In the genomic region with DNA sequence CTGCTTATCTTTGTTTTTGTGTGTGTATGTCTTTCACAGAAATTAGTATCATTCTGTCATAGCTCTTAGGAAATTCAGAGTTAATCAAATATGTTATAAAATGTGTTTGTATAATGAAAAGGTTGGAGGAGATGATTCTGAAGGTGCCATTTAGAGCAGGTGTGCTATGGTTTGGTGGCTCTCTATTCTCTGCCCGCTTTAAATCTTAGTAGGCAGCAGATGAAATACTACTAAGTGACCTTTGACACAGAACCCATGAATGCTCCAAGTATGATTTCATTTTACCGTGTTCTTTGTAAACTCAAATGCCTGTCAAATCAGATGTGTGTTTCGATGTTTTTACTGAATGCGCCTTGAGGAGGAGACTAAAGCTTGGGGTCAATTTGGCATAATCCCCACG, we compare ENCODE assay signal across 22 cellular contexts. TPM values are rescaled to one million over a fixed set of nuclear protein-coding genes. Genes with fewer than 3 reads are reported as not detected.
A peak's percentile ranks its signal among the peaks of the same experiment; 100 is the strongest.
DNase-seq lines count a peak whose midpoint lies in the region; ATAC-seq and TF ChIP-seq lines count a peak whose summit lies in the region.
"Had no signal": no experiment of that assay in that cellular context is flagged by ENCODE, and none has a peak within 500 bp of the region (broad histone marks: within the 10 kb centered on the region; RNA-seq: fewer than 3 reads in every experiment).

No MANE protein-coding gene starts in this region.

- peaks cover 6% of the 10 kb centered on the region for H4K20me1 ChIP-seq in fibroblast of lung (ENCODE audit: control insufficient read depth, extremely low read depth, insufficient read depth, low read length)

- POLR2A ChIA-PET in HEK293 (lab: Yijun Ruan, JAX), result no interaction called here

- DNase-seq in activated T-cell treated with anti-CD3 and anti-CD28 coated beads, Interleukin-2, amount 50 U/mL, for 4 hours, result no peak
- no peak for DNase-seq in activated T-cell treated with anti-CD3 and anti-CD28 coated beads for 4 hours
- DNase-seq in fibroblast of lung (ENCODE audit: low read depth in 2 of 2), result peak in 1 of 2 donors; percentile 27
- no peak for DNase-seq in stimulated activated effector memory CD8-positive, alpha-beta T cell treated with anti-CD3 and anti-CD28 coated beads, Interleukin-12 subunit alpha, Interleukin-12 subunit beta, amount 100 ng/mL, for 72 hours (ENCODE audit: low spot score in 2 of 2)
- no peak for DNase-seq in NK-92 treated with Interleukin-12 subunit alpha and Interleukin-12 subunit beta, amount 100 ng/mL, for 24 hours (lab: John Stamatoyannopoulos, UW)
- no peak for DNase-seq in NCI-H1092 treated with DMSO at 0.1 percent for 48 hours (lab: John Stamatoyannopoulos, UW)
- DNase-seq in SIG-M5 treated with dmso at 0.1 percent for 504 hours (lab: John Stamatoyannopoulos, UW; ENCODE audit: unreplicated experiment), result no peak
- DNase-seq: activated CD4-positive, CD25-positive, alpha-beta regulatory T cell; activated CD8-positive, alpha-beta memory T cell treated with anti-CD3 and anti-CD28 coated beads, Interleukin-2, amount 50 U/mL, for 4 hours; CD4-positive, alpha-beta T cell; DMS53; NCI-H1694 treated with DMSO at 0.1 percent for 48 hours; NCI-H226; PC-9; small intestine; stimulated activated CD4-positive, alpha-beta T cell treated with anti-CD3 and anti-CD28 coated beads, Interleukin-2, amount 100 ng/mL, for 48 hours; substantia nigra had no signal

- no peak overlapping the region for H2AFZ ChIP-seq in fibroblast of lung (ENCODE audit: low read length)
- H2AFZ ChIP-seq: PC-9 had no signal

- no peaks in the 10 kb centered on the region for H3K27me3 Mint-ChIP-seq in activated T-cell treated with anti-CD3 and anti-CD28 coated beads, Interleukin-2, amount 50 U/mL, for 4 hours (ENCODE audit: low read depth)
- H3K27me3 Mint-ChIP-seq: CD4-positive, alpha-beta T cell had no signal

- H3K27ac Mint-ChIP-seq in stimulated activated effector memory CD8-positive, alpha-beta T cell treated with anti-CD3 and anti-CD28 coated beads, Interleukin-12 subunit alpha, Interleukin-12 subunit beta, amount 100 ng/mL, for 72 hours, result peak overlapping the region; percentile 0
- H3K27ac Mint-ChIP-seq: CD4-positive, alpha-beta T cell had no signal

- no peaks in the 10 kb centered on the region for H3K9me3 ChIP-seq in HEK293 (ENCODE audit: control insufficient read depth, insufficient read depth, low read depth, low read length)
- no peaks in the 10 kb centered on the region for H3K9me3 ChIP-seq in fibroblast of lung (ENCODE audit: control insufficient read depth, insufficient read depth, low read depth, low read length)
- H3K9me3 ChIP-seq: breast epithelium, HAP-1, vagina had no signal

- H3K36me3 Mint-ChIP-seq in activated T-cell treated with anti-CD3 and anti-CD28 coated beads, Interleukin-2, amount 50 U/mL, for 4 hours (ENCODE audit: insufficient read depth), result peaks cover 2% of the 10 kb centered on the region
- H3K36me3 Mint-ChIP-seq in stimulated activated effector memory CD8-positive, alpha-beta T cell treated with anti-CD3 and anti-CD28 coated beads, Interleukin-12 subunit alpha, Interleukin-12 subunit beta, amount 100 ng/mL, for 72 hours, result no peaks in the 10 kb centered on the region

- H3K27ac ChIP-seq in HEK293 (ENCODE audit: extremely low read depth, low read depth, low read length), result no peak overlapping the region
- H3K27ac ChIP-seq in fibroblast of lung (ENCODE audit: insufficient read depth, low read length), result no peak overlapping the region
- H3K27ac ChIP-seq: breast epithelium, PC-9, SK-N-MC, vagina had no signal

- peak; percentile 30 to 49 for ATAC-seq in activated T-cell treated with anti-CD3 and anti-CD28 coated beads, Interleukin-2, amount 50 U/mL, for 4 hours
- ATAC-seq in stimulated activated effector memory CD8-positive, alpha-beta T cell treated with anti-CD3 and anti-CD28 coated beads, Interleukin-12 subunit alpha, Interleukin-12 subunit beta, amount 100 ng/mL, for 72 hours, result peak; percentile 39

- peaks cover 97% of the 10 kb centered on the region for H3K79me2 ChIP-seq in fibroblast of lung (ENCODE audit: control insufficient read depth, insufficient read depth, low read length)

- H3K4me1 Mint-ChIP-seq in activated T-cell treated with anti-CD3 and anti-CD28 coated beads, Interleukin-2, amount 50 U/mL, for 4 hours (ENCODE audit: low read depth), result peaks cover 48% of the 10 kb centered on the region
- peaks cover 22% of the 10 kb centered on the region for H3K4me1 Mint-ChIP-seq in stimulated activated effector memory CD8-positive, alpha-beta T cell treated with anti-CD3 and anti-CD28 coated beads, Interleukin-12 subunit alpha, Interleukin-12 subunit beta, amount 100 ng/mL, for 72 hours

- no peak overlapping the region for H3K9ac ChIP-seq in fibroblast of lung (ENCODE audit: insufficient read depth, low read length)

- no peaks in the 10 kb centered on the region for H3K9me3 Mint-ChIP-seq in activated T-cell treated with anti-CD3 and anti-CD28 coated beads, Interleukin-2, amount 50 U/mL, for 4 hours
- no peaks in the 10 kb centered on the region for H3K9me3 Mint-ChIP-seq in stimulated activated effector memory CD8-positive, alpha-beta T cell treated with anti-CD3 and anti-CD28 coated beads, Interleukin-12 subunit alpha, Interleukin-12 subunit beta, amount 100 ng/mL, for 72 hours
- H3K9me3 Mint-ChIP-seq: CD4-positive, alpha-beta T cell had no signal

- peak overlapping the region; percentile 46 for H3K4me3 Mint-ChIP-seq in activated T-cell treated with anti-CD3 and anti-CD28 coated beads, Interleukin-2, amount 50 U/mL, for 4 hours
- H3K4me3 Mint-ChIP-seq in stimulated activated effector memory CD8-positive, alpha-beta T cell treated with anti-CD3 and anti-CD28 coated beads, Interleukin-12 subunit alpha, Interleukin-12 subunit beta, amount 100 ng/mL, for 72 hours, result no peak overlapping the region

- H3K27me3 ChIP-seq in fibroblast of lung (ENCODE audit: control insufficient read depth, insufficient read depth, low read length), result no peaks in the 10 kb centered on the region
- H3K27me3 ChIP-seq: breast epithelium, vagina had no signal

- H3K36me3 ChIP-seq in HEK293 (ENCODE audit: control insufficient read depth in 2 of 2, insufficient read depth in 1 of 2, low read length in 2 of 2), result no peaks in the 10 kb centered on the region
- H3K36me3 ChIP-seq in fibroblast of lung (ENCODE audit: control insufficient read depth, insufficient read depth, low read length), result no peaks in the 10 kb centered on the region
- H3K36me3 ChIP-seq: breast epithelium, HAP-1, vagina had no signal

- H3K4me2 ChIP-seq in fibroblast of lung (ENCODE audit: extremely low read depth, insufficient read depth, low read length), result peak overlapping the region; percentile 16
- H3K4me2 ChIP-seq: PC-9 had no signal

- CTCF ChIA-PET in HEK293 (lab: Yijun Ruan, JAX), result interaction anchor here (0.7 to 0.8 kb wide), 2 partner anchors 9 to 11 kb away, joined by 3 to 4 read pairs; no protein-coding TSS in a partner anchor

- H3K4me3 ChIP-seq in HEK293 (ENCODE audit: low read depth, low read length) (no peak overlapping the region), fibroblast of lung (replicated peaks in 1 of 4; ENCODE audit: control extremely low read depth in 1 of 4, insufficient read depth in 1 of 4, low read depth in 3 of 4, low read length in 4 of 4) (no peak overlapping the region)
- H3K4me3 ChIP-seq: breast epithelium, HAP-1, PC-9, SK-N-MC, vagina had no signal

- peaks cover 39% of the 10 kb centered on the region for H3K4me1 ChIP-seq in HEK293 (ENCODE audit: control insufficient read depth, insufficient read depth, low read length)
- peaks cover 5% of the 10 kb centered on the region for H3K4me1 ChIP-seq in fibroblast of lung (ENCODE audit: control insufficient read depth, extremely low read depth, insufficient read depth, low read length)
- H3K4me1 ChIP-seq: breast epithelium had no signal

- TF ChIP-seq CTCF in HEK293 (tag by site-specific recombination; IDR thresholded peaks at IDR 0.05) (no peak), fibroblast of lung (conservative IDR thresholded peaks at IDR 0.05 in 1 of 2, IDR thresholded peaks at IDR 0.05 in 1 of 2; ENCODE audit: low read depth in 1 of 2, low read length in 2 of 2) (no peak)

TF ChIP-seq in HEK293, 187 proteins besides CTCF, POLR2A, EP300 and RAD21:
- no peak for TF ChIP-seq ZNF501 (tag by site-specific recombination; IDR thresholded peaks at IDR 0.05)
- TF ChIP-seq ZNF335 (tag by site-specific recombination; conservative IDR thresholded peaks at IDR 0.05), result peak; percentile 42
- TF ChIP-seq, protein P1, sequence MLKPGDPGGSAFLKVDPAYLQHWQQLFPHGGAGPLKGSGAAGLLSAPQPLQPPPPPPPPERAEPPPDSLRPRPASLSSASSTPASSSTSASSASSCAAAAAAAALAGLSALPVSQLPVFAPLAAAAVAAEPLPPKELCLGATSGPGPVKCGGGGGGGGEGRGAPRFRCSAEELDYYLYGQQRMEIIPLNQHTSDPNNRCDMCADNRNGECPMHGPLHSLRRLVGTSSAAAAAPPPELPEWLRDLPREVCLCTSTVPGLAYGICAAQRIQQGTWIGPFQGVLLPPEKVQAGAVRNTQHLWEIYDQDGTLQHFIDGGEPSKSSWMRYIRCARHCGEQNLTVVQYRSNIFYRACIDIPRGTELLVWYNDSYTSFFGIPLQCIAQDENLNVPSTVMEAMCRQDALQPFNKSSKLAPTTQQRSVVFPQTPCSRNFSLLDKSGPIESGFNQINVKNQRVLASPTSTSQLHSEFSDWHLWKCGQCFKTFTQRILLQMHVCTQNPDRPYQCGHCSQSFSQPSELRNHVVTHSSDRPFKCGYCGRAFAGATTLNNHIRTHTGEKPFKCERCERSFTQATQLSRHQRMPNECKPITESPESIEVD (tag by site-specific recombination; IDR thresholded peaks at IDR 0.05), result peak; percentile 39

RNA-seq across cellular contexts. Expression of a gene that starts 24.5 kb away (rescaled TPM):
- 10 to 100 TPM; 31.6 to 32.9 (median 32.1) TPM for total RNA-seq in activated T-cell treated with anti-CD3 and anti-CD28 coated beads, Interleukin-2, amount 50 U/mL, for 4 hours
- total RNA-seq in fibroblast of lung, result 172 and 221 TPM in 2 replicates
- 73.7 and 119 TPM in 2 replicates for polyA plus RNA-seq in fibroblast of lung
- 40.7 and 62.5 TPM in 2 replicates for polyA plus RNA-seq in fibroblast of lung (2012)
- 17.8 and 26.5 TPM in 2 replicates for polyA minus RNA-seq in fibroblast of lung (ENCODE audit: low replicate concordance)
